ENCODE assay signal across 33 cellular contexts in the genomic region with DNA sequence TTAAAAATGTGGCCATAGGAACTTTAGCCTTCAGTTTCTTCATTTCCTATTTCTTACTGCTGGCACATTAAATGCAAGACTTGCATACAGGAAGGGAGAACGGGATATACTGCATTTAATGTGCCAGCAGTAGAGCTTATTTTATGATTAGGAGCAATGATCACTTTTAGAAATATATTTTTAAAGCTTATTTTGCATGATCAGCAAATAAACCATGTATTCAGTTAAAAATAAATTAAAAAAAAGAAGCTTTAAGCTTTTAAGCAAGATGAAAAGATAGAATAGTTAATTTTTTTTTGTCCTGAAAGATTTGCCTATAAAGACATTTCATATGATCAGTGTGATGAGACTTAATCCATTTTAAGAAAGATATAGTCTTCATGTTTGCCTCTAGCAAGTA. TPM values are rescaled to one million over a fixed set of nuclear protein-coding genes. Genes with fewer than 3 reads are reported as not detected.
"Had no signal": no experiment of that assay in that cellular context is flagged by ENCODE, and none has a peak within 500 bp of the region (broad histone marks: within the 10 kb centered on the region; RNA-seq: fewer than 3 reads in every experiment).

No MANE protein-coding gene starts in this region.

- FAIRE-seq: bronchial epithelial cell had no signal

- H3K27me3 ChIP-seq: ascending aorta, cardiac muscle cell had no signal

- ATAC-seq: activated CD4-positive, alpha-beta T cell treated with anti-CD3 and anti-CD28 coated beads for 36 hours; activated CD4-positive, CD25-positive, alpha-beta regulatory T cell treated with anti-CD3 and anti-CD28 coated beads, Interleukin-2, amount 50 U/mL, for 24 hours; activated CD8-positive, alpha-beta memory T cell treated with anti-CD3 and anti-CD28 coated beads, Interleukin-2, amount 10 ng/mL, durations not matched to agents 7 days and 5 days; activated CD8-positive, alpha-beta T cell treated with anti-CD3 and anti-CD28 coated beads, Interleukin-2, amount 10 ng/mL, durations not matched to agents 7 days and 5 days; activated naive CD8-positive, alpha-beta T cell treated with anti-CD3 and anti-CD28 coated beads, Interleukin-2, amount 50 U/mL, for 24 hours; WTC11 had no signal

- H3K27ac ChIP-seq: ascending aorta, cardiac muscle cell, WERI-Rb-1 had no signal

- H3K36me3 ChIP-seq: ascending aorta, cardiac muscle cell, WERI-Rb-1 had no signal

- H3K9me3 ChIP-seq: ascending aorta had no signal

- DNase-seq: activated CD4-positive, alpha-beta memory T cell treated with anti-CD3 and anti-CD28 coated beads, Interleukin-2, amount 10 ng/mL, durations not matched to agents 7 days and 5 days; activated CD4-positive, alpha-beta T cell treated with anti-CD3 and anti-CD28 coated beads for 1 hour; activated CD4-positive, alpha-beta T cell treated with anti-CD3 and anti-CD28 coated beads for 36 hours; activated CD4-positive, alpha-beta T cell treated with anti-CD3 and anti-CD28 coated beads for 48 hours; activated CD4-positive, alpha-beta T cell treated with anti-CD3 and anti-CD28 coated beads, Interleukin-2, amount 10 ng/mL, durations not matched to agents 7 days and 5 days; activated CD4-positive, alpha-beta T cell treated with anti-CD3 and anti-CD28 coated beads, Interleukin-2, amount 50 U/mL, for 48 hours; activated CD4-positive, CD25-positive, alpha-beta regulatory T cell; activated CD8-positive, alpha-beta memory T cell treated with anti-CD3 and anti-CD28 coated beads for 24 hours; activated CD8-positive, alpha-beta memory T cell treated with anti-CD3 and anti-CD28 coated beads, Interleukin-2, amount 10 ng/mL, durations not matched to agents 7 days and 5 days; activated CD8-positive, alpha-beta memory T cell treated with anti-CD3 and anti-CD28 coated beads, Interleukin-2, amount 50 U/mL, for 48 hours; activated CD8-positive, alpha-beta T cell treated with anti-CD3 and anti-CD28 coated beads, Interleukin-2, amount 10 ng/mL, durations not matched to agents 7 days and 5 days; activated effector memory CD4-positive, alpha-beta T cell treated with Interleukin-2 at 50 U/mL for 16 hours; activated gamma-delta T cell; activated naive CD4-positive, alpha-beta T cell treated with anti-CD3 and anti-CD28 coated beads, Interleukin-2, amount 10 ng/mL, durations not matched to agents 7 days and 5 days; activated naive CD4-positive, alpha-beta T cell treated with Interleukin-2 at 50 U/mL for 16 hours; activated naive CD8-positive, alpha-beta T cell treated with anti-CD3 and anti-CD28 coated beads, Interleukin-2, amount 10 ng/mL, durations not matched to agents 7 days and 5 days; activated naive CD8-positive, alpha-beta T cell treated with anti-CD3 and anti-CD28 coated beads, Interleukin-2, amount 50 U/mL, for 24 hours; activated T-cell treated with anti-CD3 and anti-CD28 coated beads, Interleukin-2, amount 50 U/mL, for 24 hours; activated T-cell treated with anti-CD3 and anti-CD28 coated beads, Interleukin-2, amount 50 U/mL, for 48 hours; amygdala; anterior cingulate cortex; caudate nucleus; cerebellar nuclear complex; T-helper 2 cell; T-helper 9 cell; WERI-Rb-1 had no signal

- H3K4me3 ChIP-seq: ascending aorta, cardiac muscle cell had no signal

- H3K4me1 ChIP-seq: ascending aorta had no signal

RNA-seq across cellular contexts. Expression of a gene that starts 36.4 kb away (rescaled TPM):
- total RNA-seq: activated CD4-positive, alpha-beta memory T cell treated with anti-CD3 and anti-CD28 coated beads, Interleukin-2, amount 10 ng/mL, durations not matched to agents 7 days and 5 days; activated CD4-positive, alpha-beta T cell treated with anti-CD3 and anti-CD28 coated beads for 36 hours; activated CD4-positive, alpha-beta T cell treated with anti-CD3 and anti-CD28 coated beads, Interleukin-2, amount 10 ng/mL, durations not matched to agents 7 days and 5 days; activated CD8-positive, alpha-beta memory T cell treated with anti-CD3 and anti-CD28 coated beads, Interleukin-2, amount 10 ng/mL, durations not matched to agents 7 days and 5 days; activated CD8-positive, alpha-beta T cell treated with anti-CD3 and anti-CD28 coated beads, Interleukin-2, amount 10 ng/mL, durations not matched to agents 7 days and 5 days; activated naive CD8-positive, alpha-beta T cell treated with anti-CD3 and anti-CD28 coated beads, Interleukin-2, amount 10 ng/mL, durations not matched to agents 7 days and 5 days; activated T-helper 2 cell treated with anti-CD3 and anti-CD28 coated beads, Interferon-gamma antibody, Interleukin-2, Interleukin-4, amounts not matched to agents 10 μg/mL and 5 μg/mL and 100 μg/mL, durations not matched to agents 14 hours and 24 hours and 36 hours; ascending aorta; bronchial epithelial cell; cardiac muscle cell; chondrocyte; WTC11 had no signal
- polyA plus RNA-seq: cardiac muscle cell had no signal
